23 cellular contexts compared by ENCODE assay signal in genomic region chr1:201825245-201825644, GRCh38. TPM values are rescaled to one million over a fixed set of nuclear protein-coding genes. Genes with fewer than 3 reads are reported as not detected.
A peak's percentile ranks its signal among the peaks of the same experiment; 100 is the strongest.
DNase-seq lines count a peak whose midpoint lies in the region; ATAC-seq and TF ChIP-seq lines count a peak whose summit lies in the region.
"Had no signal": no experiment of that assay in that cellular context is flagged by ENCODE, and none has a peak within 500 bp of the region (broad histone marks: within the 10 kb centered on the region; RNA-seq: fewer than 3 reads in every experiment).

No MANE protein-coding gene starts in this region.

- peaks cover 33% of the 10 kb centered on the region for H3K36me3 Mint-ChIP-seq in mesothelial cell of epicardium
- peaks cover 0 to 4% (median 2%) of the 10 kb centered on the region in 3 donors for H3K36me3 Mint-ChIP-seq in naive thymus-derived CD8-positive, alpha-beta T cell

- H3K9me3 Mint-ChIP-seq in mesothelial cell of epicardium: no peaks in the 10 kb centered on the region
- H3K9me3 Mint-ChIP-seq in naive thymus-derived CD8-positive, alpha-beta T cell: no peaks in the 10 kb centered on the region
- H3K9me3 Mint-ChIP-seq: CD4-positive, CD25-positive, alpha-beta regulatory T cell had no signal

- DNase-seq in G401 (ENCODE audit: low spot score): peak; percentile 37
- no peak for DNase-seq in dorsolateral prefrontal cortex
- DNase-seq in mesothelial cell of epicardium (ENCODE audit: low spot score in 2 of 2, unreplicated experiment in 2 of 2): no peak
- no peak for DNase-seq in stimulated activated CD4-positive, alpha-beta T cell treated with anti-CD3 and anti-CD28 coated beads, Interleukin-15, amount 100 ng/mL, for 24 hours
- DNase-seq in NCI-H1436 (lab: John Stamatoyannopoulos, UW): no peak
- DNase-seq in germinal center (ENCODE audit: low spot score): no peak
- DNase-seq in naive thymus-derived CD8-positive, alpha-beta T cell: no peak
- DNase-seq: CD4-positive, CD25-positive, alpha-beta regulatory T cell; DMS79 treated with DMSO at 0.1 percent for 48 hours; KBM-7; NCI-H1092 treated with DMSO at 0.1 percent for 48 hours; NCI-H146; NCI-H2029; NCI-H2227 treated with DMSO at 0.1 percent for 48 hours; NCI-H510A treated with DMSO at 0.1 percent for 48 hours; NCI-H774; NK-92 treated with Interleukin-12 subunit alpha and Interleukin-12 subunit beta, amount 100 ng/mL, for 24 hours; SIG-M5 had no signal

- in situ Hi-C loops in G401 (cut with HindIII; ENCODE audit: low sequenced_read_pairs): no loop called here

- H3K27ac ChIP-seq in angular gyrus (ENCODE audit: low read depth, low read length) (peak overlapping the region; percentile 56), dorsolateral prefrontal cortex (peak overlapping the region in 56 of 59 donors; percentile 9 to 94 (median 72))
- H3K27ac ChIP-seq: HL-60 had no signal

- H3K27me3 ChIP-seq in dorsolateral prefrontal cortex: no peaks in the 10 kb centered on the region

- intact Hi-C loops in dorsolateral prefrontal cortex (cut with DNase I): loop anchor here (5.0 kb wide), 3 partner anchors 62 to 132 kb away; partner anchors contain the start of genes SHISA4 (in 2 of the 2) and TIMM17A (in 1 of the 2)

- peaks cover 24% of the 10 kb centered on the region for H3K4me1 Mint-ChIP-seq in mesothelial cell of epicardium
- H3K4me1 Mint-ChIP-seq in naive thymus-derived CD8-positive, alpha-beta T cell: peaks cover 4 to 23% (median 18%) of the 10 kb centered on the region in 4 donors

- TF ChIP-seq CTCF in dorsolateral prefrontal cortex (IDR thresholded peaks at IDR 0.05 in 54 of 56, conservative IDR thresholded peaks at IDR 0.05 in 2 of 56; ENCODE audit: low read depth in 1 of 56, partially characterized antibody in 56 of 56) (no peak), mesothelial cell of epicardium (IDR thresholded peaks at IDR 0.05; ENCODE audit: unreplicated experiment) (no peak)

- H3K27ac Mint-ChIP-seq in mesothelial cell of epicardium: peak overlapping the region; percentile 9
- no peak overlapping the region for H3K27ac Mint-ChIP-seq in naive thymus-derived CD8-positive, alpha-beta T cell
- H3K27ac Mint-ChIP-seq: CD4-positive, CD25-positive, alpha-beta regulatory T cell had no signal

- H3K4me3 Mint-ChIP-seq in mesothelial cell of epicardium: no peak overlapping the region
- no peak overlapping the region for H3K4me3 Mint-ChIP-seq in naive thymus-derived CD8-positive, alpha-beta T cell

- POLR2A ChIA-PET in naive thymus-derived CD8-positive, alpha-beta T cell (lab: Charles Lee): no interaction called here

- no peak overlapping the region for H3K4me3 ChIP-seq in dorsolateral prefrontal cortex
- H3K4me3 ChIP-seq: GM12878, HAP-1 had no signal

- no peak for ATAC-seq in naive thymus-derived CD8-positive, alpha-beta T cell
- ATAC-seq: GM12878, HepG2 had no signal

- no peaks in the 10 kb centered on the region for H3K27me3 Mint-ChIP-seq in mesothelial cell of epicardium (ENCODE audit: low read depth)
- H3K27me3 Mint-ChIP-seq in naive thymus-derived CD8-positive, alpha-beta T cell: no peaks in the 10 kb centered on the region
- H3K27me3 Mint-ChIP-seq: CD4-positive, CD25-positive, alpha-beta regulatory T cell had no signal

RNA-seq across cellular contexts. Expression of gene IPO9, which starts 3.7 kb away (rescaled TPM):
- 22.9 and 32.7 TPM in 2 replicates for total RNA-seq in G401 (2014; rRNA removed; shearing (Covaris generic))
- total RNA-seq in dorsolateral prefrontal cortex: 10 to 100 TPM; 39.9 to 70.3 (median 56.0) TPM
- total RNA-seq in mesothelial cell of epicardium: 80.1 to 87.8 TPM (median 84.9 TPM) in 3 replicates
- 10 to 100 TPM; 40.7 to 40.8 TPM for total RNA-seq in naive thymus-derived CD8-positive, alpha-beta T cell
- 10 to 100 TPM; 14.4 to 22.5 (median 14.7) TPM for polyA plus RNA-seq in naive thymus-derived CD8-positive, alpha-beta T cell
